11 cellular contexts compared by ENCODE assay signal in genomic region chr2:217835931-217836881, GRCh38.
DNase-seq lines count a peak whose midpoint lies in the region; ATAC-seq and TF ChIP-seq lines count a peak whose summit lies in the region.
"Had no signal": no experiment of that assay in that cellular context is flagged by ENCODE, and none has a peak within 500 bp of the region (broad histone marks: within the 10 kb centered on the region; RNA-seq: fewer than 3 reads in every experiment).

No MANE protein-coding gene starts in this region.

- peak; percentile 3 for DNase-seq in GM12865 (ENCODE audit: low read depth)
- peak; percentile 59 for DNase-seq in astrocyte of the hippocampus (ENCODE audit: low read depth, low spot score)
- peak; percentile 79 for DNase-seq in left ventricle myocardium superior
- peak; percentile 45 for DNase-seq in retina
- no peak for DNase-seq in NCI-H226
- DNase-seq in activated effector memory CD4-positive, alpha-beta T cell treated with Interleukin-2 at 50 U/mL for 16 hours = no peak
- DNase-seq: activated CD4-positive, alpha-beta T cell treated with anti-CD3 and anti-CD28 coated beads, Interleukin-2, amount 10 ng/mL, durations not matched to agents 24 days and 14 days; NCI-H2107; stimulated activated CD4-positive, alpha-beta T cell treated with anti-CD3 and anti-CD28 coated beads, Interleukin-2, amount 100 ng/mL, for 24 hours had no signal

- ATAC-seq in left ventricle myocardium superior (peak; percentile 42), HG02884 (IDR thresholded peaks at IDR 0.05; ENCODE audit: unreplicated experiment) (no peak), HG02973 (IDR thresholded peaks at IDR 0.05; ENCODE audit: unreplicated experiment) (no peak)

- TF ChIP-seq CTCF in GM12865 (IDR thresholded peaks at IDR 0.05; ENCODE audit: insufficient read depth, low read depth, low read length, missing control alignments) = no peak

- no peak overlapping the region for H3K4me3 ChIP-seq in GM12865 (ENCODE audit: low read depth, low read length)

- intact Hi-C loops in left ventricle myocardium superior (cut with micrococcal nuclease) = no loop called here

Comparison
In these comparisons a context has a peak if more than half of its experiments do, and no peak if none do; other contexts are left out.
1. DNase-seq: peak in GM12865 (single experiment), astrocyte of the hippocampus (single experiment), left ventricle myocardium superior (single experiment) and retina (single experiment); none in NCI-H226 (single experiment) and activated effector memory CD4-positive, alpha-beta T cell treated with Interleukin-2 at 50 U/mL for 16 hours (single experiment).